ENCODE assay signal across 10 cellular contexts in genomic region chrX:2889045-2889605, GRCh38. TPM values are rescaled to one million over a fixed set of nuclear protein-coding genes. Genes with fewer than 3 reads are reported as not detected.
DNase-seq lines count a peak whose midpoint lies in the region; ATAC-seq, FAIRE-seq and TF ChIP-seq lines count a peak whose summit lies in the region.
"Had no signal": no experiment of that assay in that cellular context is flagged by ENCODE, and none has a peak within 500 bp of the region (broad histone marks: within the 10 kb centered on the region; RNA-seq: fewer than 3 reads in every experiment).

No MANE protein-coding gene starts in this region.

- TF ChIP-seq CTCF in fibroblast of pulmonary artery (IDR thresholded peaks at IDR 0.05; ENCODE audit: low read length, missing control alignments): no peak

- no peaks in the 10 kb centered on the region for H3K4me1 ChIP-seq in small intestine (ENCODE audit: control insufficient read depth in 2 of 2, insufficient read depth in 1 of 2, low read depth in 1 of 2, low read length in 1 of 2)

- ATAC-seq in GM18909 (IDR thresholded peaks at IDR 0.05; ENCODE audit: poor library complexity, unreplicated experiment) (peak; percentile 11), HG03520 (IDR thresholded peaks at IDR 0.05; ENCODE audit: unreplicated experiment) (no peak), GM18505 (IDR thresholded peaks at IDR 0.05; ENCODE audit: unreplicated experiment) (no peak)

- no peak for TF ChIP-seq POLR2A in GM18505 (IDR thresholded peaks at IDR 0.05; ENCODE audit: borderline replicate concordance, extremely low read depth, insufficient read depth, insufficient read length)

- no peaks in the 10 kb centered on the region for H3K9me3 ChIP-seq in small intestine (ENCODE audit: control insufficient read depth, low read depth)

- 46 to 53% (median 48%) methylated on average over 11 of the region's 11 CpGs for WGBS in small intestine, 3 donors

- no peaks in the 10 kb centered on the region for H3K36me3 ChIP-seq in small intestine (ENCODE audit: control insufficient read depth in 2 of 2, insufficient read depth in 2 of 2, low read length in 2 of 2)

- FAIRE-seq in TTC549 (lab: Jason Lieb, UNC): peak; percentile 45
- no peak for FAIRE-seq in small intestine (lab: Jason Lieb, UNC)
- FAIRE-seq: endometrium had no signal

- DNase-seq in fibroblast of pulmonary artery (ENCODE audit: low read depth) (no peak), small intestine (peak; percentile 13), NCI-H2171 treated with DMSO at 0.1 percent for 48 hours (lab: John Stamatoyannopoulos, UW) (no peak), HuH-7 (ENCODE audit: low spot score) (no peak)
- DNase-seq: stimulated activated CD4-positive, alpha-beta T cell treated with anti-CD3 and anti-CD28 coated beads, Interleukin-2, amount 100 ng/mL, for 24 hours had no signal

- H3K27ac ChIP-seq in small intestine (ENCODE audit: low read depth in 1 of 2, low read length in 1 of 2): peak overlapping the region in 1 of 2 donors; percentile 10

- no peaks in the 10 kb centered on the region for H3K27me3 ChIP-seq in small intestine (ENCODE audit: control insufficient read depth in 2 of 2, insufficient read depth in 2 of 2, low read length in 2 of 2)

- H3K4me3 ChIP-seq in fibroblast of pulmonary artery (replicated peaks; ENCODE audit: low read depth, low read length) (peak overlapping the region; percentile 51), small intestine (ENCODE audit: low read depth in 1 of 2, low read length in 2 of 2) (peak overlapping the region in 1 of 2 donors; percentile 31)

RNA-seq across cellular contexts. Expression of gene ARSD, which starts 40.0 kb away (rescaled TPM):
- 10 to 100 TPM; 12.3 to 16.9 (median 14.1) TPM for polyA plus RNA-seq in small intestine
